Comparison of ENCODE assay signal across 22 cellular contexts in the genomic region with DNA sequence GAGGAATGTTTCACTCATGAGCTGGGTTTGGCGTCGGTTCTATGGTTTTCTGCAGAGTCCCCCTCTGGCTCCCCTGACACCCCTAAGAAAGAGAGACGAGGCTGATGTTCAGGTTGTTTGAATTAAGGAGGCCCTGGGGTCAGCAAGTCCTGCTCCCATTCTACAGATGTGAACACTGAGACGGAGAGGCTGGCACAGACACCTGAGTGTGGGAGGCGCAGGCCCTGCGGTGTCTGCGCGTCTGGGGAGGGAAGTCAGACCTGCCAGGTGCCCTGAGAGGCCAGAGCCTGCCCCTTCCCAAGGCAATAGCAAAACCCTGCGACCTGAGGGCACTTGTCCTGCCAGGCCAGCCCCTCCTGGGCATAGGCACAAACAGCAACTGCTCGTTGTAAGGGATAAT. TPM values are rescaled to one million over a fixed set of nuclear protein-coding genes. Genes with fewer than 3 reads are reported as not detected.
DNase-seq lines count a peak whose midpoint lies in the region; ATAC-seq, FAIRE-seq and TF ChIP-seq lines count a peak whose summit lies in the region.
"Had no signal": no experiment of that assay in that cellular context is flagged by ENCODE, and none has a peak within 500 bp of the region (broad histone marks: within the 10 kb centered on the region; RNA-seq: fewer than 3 reads in every experiment).

No MANE protein-coding gene starts in this region.

- FAIRE-seq in HepG2 (lab: Jason Lieb, UNC): no peak
- FAIRE-seq: A549, D721Med, G401.6, GM12891 had no signal

- H3K27ac ChIP-seq in HepG2 (ENCODE audit: extremely low read length, insufficient read depth, low read length) (no peak overlapping the region), right lobe of liver (no peak overlapping the region)
- H3K27ac ChIP-seq: 22Rv1; A549; BLaER1 treated with 17β-estradiol and CSF1 and Interleukin-3, amounts not matched to agents 10 nM and 100 nM; C4-2B had no signal

- H3K9ac ChIP-seq in HepG2 (ENCODE audit: insufficient read depth, low read depth, low read length): no peak overlapping the region
- H3K9ac ChIP-seq: BLaER1 treated with 17β-estradiol and CSF1 and Interleukin-3, amounts not matched to agents 10 nM and 100 nM had no signal

- peak overlapping the region; percentile 25 for H3K4me3 Mint-ChIP-seq in endothelial cell (ENCODE audit: unreplicated experiment)
- H3K4me3 Mint-ChIP-seq: B cell; CD4-positive, alpha-beta T cell; CD8-positive, alpha-beta T cell had no signal

- peaks cover 14% of the 10 kb centered on the region for H3K27me3 Mint-ChIP-seq in endothelial cell (ENCODE audit: unreplicated experiment)
- H3K27me3 Mint-ChIP-seq: CD4-positive, alpha-beta T cell had no signal

- no peak overlapping the region for H3K4me2 ChIP-seq in HepG2 (ENCODE audit: low read depth, low read length)
- H3K4me2 ChIP-seq: A549; BLaER1 treated with 17β-estradiol and CSF1 and Interleukin-3, amounts not matched to agents 10 nM and 100 nM had no signal

- 56% methylated on average over 10 of the region's 10 CpGs for WGBS in HepG2 (ENCODE audit: low lambda C conversion rate)
- 61% methylated on average over 5 of the region's 10 CpGs for WGBS in right lobe of liver (ENCODE audit: insufficient coverage, low coverage, low lambda C conversion rate, missing lambda C conversion rate)

- H3K4me3 ChIP-seq in HepG2 (replicated peaks in 1 of 3; ENCODE audit: insufficient read depth in 1 of 3, low read depth in 2 of 3, low read length in 3 of 3): no peak overlapping the region
- H3K4me3 ChIP-seq in right lobe of liver: no peak overlapping the region
- H3K4me3 ChIP-seq: A549; BLaER1 treated with 17β-estradiol and CSF1 and Interleukin-3, amounts not matched to agents 10 nM and 100 nM had no signal

- POLR2A ChIA-PET in HepG2 (lab: Yijun Ruan, JAX): no interaction called here

- TF ChIP-seq POLR2A in HepG2 (IDR thresholded peaks at IDR 0.05; ENCODE audit: insufficient read depth in 1 of 2, low read depth in 2 of 2, low read length in 2 of 2) (no peak), right lobe of liver (IDR thresholded peaks at IDR 0.05) (no peak)

- intact Hi-C loops in HepG2 (cut with micrococcal nuclease; ENCODE audit: unreplicated experiment) (loop anchor here (2.0 kb wide), 1 partner anchor 51 kb away; no protein-coding TSS in a partner anchor), right lobe of liver (cut with DNase I) (no loop called here)

- BruUV-seq in HepG2 (replicated peaks; lab: Mats Ljungman, UMichigan): no TSS peak

- H3K9me3 Mint-ChIP-seq in endothelial cell (ENCODE audit: unreplicated experiment): peaks cover 6% of the 10 kb centered on the region
- H3K9me3 Mint-ChIP-seq: CD4-positive, alpha-beta T cell; CD8-positive, alpha-beta T cell had no signal

- no peak for TF ChIP-seq RAD21 in HepG2 (CRISPR knock-in tag; IDR thresholded peaks at IDR 0.05)

- H3K27ac Mint-ChIP-seq in endothelial cell (ENCODE audit: unreplicated experiment): no peak overlapping the region
- H3K27ac Mint-ChIP-seq: B cell; CD4-positive, alpha-beta T cell; CD8-positive, alpha-beta T cell had no signal

- ATAC-seq in HepG2 (no peak), right lobe of liver (no peak), HG03442 (IDR thresholded peaks at IDR 0.05; ENCODE audit: unreplicated experiment) (no peak)
- ATAC-seq: A549; CD8-positive, alpha-beta T cell had no signal

- no peak for TF ChIP-seq CTCF in HepG2 (CRISPR knock-in tag; IDR thresholded peaks at IDR 0.05)
- TF ChIP-seq CTCF in right lobe of liver (IDR thresholded peaks at IDR 0.05): no peak
- no peak for TF ChIP-seq CTCF in endothelial cell (IDR thresholded peaks at IDR 0.05; ENCODE audit: unreplicated experiment)

- peaks cover 7% of the 10 kb centered on the region for H3K4me1 Mint-ChIP-seq in endothelial cell (ENCODE audit: unreplicated experiment)
- H3K4me1 Mint-ChIP-seq: B cell had no signal

- peaks cover 7% of the 10 kb centered on the region; the same call in 1 of the 2 replicates for H4K20me1 ChIP-seq in HepG2 (ENCODE audit: insufficient read depth, low read length)

- no peak overlapping the region for H2AFZ ChIP-seq in HepG2 (ENCODE audit: low read length)

- peaks cover 18% of the 10 kb centered on the region for H3K36me3 Mint-ChIP-seq in endothelial cell (ENCODE audit: low read depth, unreplicated experiment)
- H3K36me3 Mint-ChIP-seq: CD8-positive, alpha-beta T cell had no signal

- in situ Hi-C loops in HepG2 (cut with HindIII; ENCODE audit: extremely low pct_ligation_motif_present, low pct_unique_long_range_greater_than_20kb): no loop called here

- DNase-seq in HepG2 (ENCODE audit: low spot score): no peak
- DNase-seq in right lobe of liver: no peak
- peak; percentile 55 for DNase-seq in RPMI8226
- DNase-seq in endothelial cell (ENCODE audit: low spot score): no peak
- DNase-seq in MV-4-11 (lab: John Stamatoyannopoulos, UW): no peak
- DNase-seq in NCI-H1436 treated with DMSO at 0.1 percent for 48 hours (lab: John Stamatoyannopoulos, UW): no peak
- DNase-seq: AML-193; Caco-2; Calu3; CD4-positive, alpha-beta T cell; CD8-positive, alpha-beta T cell; DMS79 treated with DMSO at 0.1 percent for 48 hours; GF-D8 had no signal

- H3K36me3 ChIP-seq in HepG2 (replicated peaks in 1 of 2; ENCODE audit: control insufficient read depth in 1 of 2, insufficient read depth in 2 of 2, low read length in 2 of 2) (no peaks in the 10 kb centered on the region), right lobe of liver (no peaks in the 10 kb centered on the region)

- H3K79me2 ChIP-seq in HepG2 (ENCODE audit: insufficient read depth, low read length): no peaks in the 10 kb centered on the region

- CTCF ChIA-PET in HepG2 (lab: Yijun Ruan, JAX; ENCODE audit: low intra/inter-chr PET ratio, low total read pairs): no interaction called here

- no peak for TF ChIP-seq EP300 in HepG2 (IDR thresholded peaks at IDR 0.05; ENCODE audit: low read depth in 2 of 2, low read length in 2 of 2)
- no peak for TF ChIP-seq EP300 in HepG2 (CRISPR knock-in tag; IDR thresholded peaks at IDR 0.05; ENCODE audit: borderline replicate concordance)

- H3K4me1 ChIP-seq in HepG2 (ENCODE audit: insufficient read depth, low read length) (peaks cover 6% of the 10 kb centered on the region; the same call in 1 of the 2 replicates), right lobe of liver (no peaks in the 10 kb centered on the region)
- H3K4me1 ChIP-seq: A549, Caco-2 had no signal

- H3K9me3 ChIP-seq in HepG2 (ENCODE audit: low read length) (no peaks in the 10 kb centered on the region), right lobe of liver (no peaks in the 10 kb centered on the region)
- H3K9me3 ChIP-seq: A549, Caco-2 had no signal

- H3K27me3 ChIP-seq in HepG2 (ENCODE audit: control insufficient read depth in 1 of 2, insufficient read depth in 2 of 2, low read length in 2 of 2) (peaks cover under 1 to 34% of the 10 kb centered on the region in 2 experiments; a peak in 3 of 5 replicates), right lobe of liver (no peaks in the 10 kb centered on the region)
- H3K27me3 ChIP-seq: BLaER1 treated with 17β-estradiol and CSF1 and Interleukin-3, amounts not matched to agents 10 nM and 100 nM had no signal

TF ChIP-seq in HepG2, 621 proteins besides CTCF, POLR2A, EP300 and RAD21:
- TF ChIP-seq ZNF629 (CRISPR knock-in tag; conservative IDR thresholded peaks at IDR 0.05): peak; percentile 70
- TF ChIP-seq, protein P1, sequence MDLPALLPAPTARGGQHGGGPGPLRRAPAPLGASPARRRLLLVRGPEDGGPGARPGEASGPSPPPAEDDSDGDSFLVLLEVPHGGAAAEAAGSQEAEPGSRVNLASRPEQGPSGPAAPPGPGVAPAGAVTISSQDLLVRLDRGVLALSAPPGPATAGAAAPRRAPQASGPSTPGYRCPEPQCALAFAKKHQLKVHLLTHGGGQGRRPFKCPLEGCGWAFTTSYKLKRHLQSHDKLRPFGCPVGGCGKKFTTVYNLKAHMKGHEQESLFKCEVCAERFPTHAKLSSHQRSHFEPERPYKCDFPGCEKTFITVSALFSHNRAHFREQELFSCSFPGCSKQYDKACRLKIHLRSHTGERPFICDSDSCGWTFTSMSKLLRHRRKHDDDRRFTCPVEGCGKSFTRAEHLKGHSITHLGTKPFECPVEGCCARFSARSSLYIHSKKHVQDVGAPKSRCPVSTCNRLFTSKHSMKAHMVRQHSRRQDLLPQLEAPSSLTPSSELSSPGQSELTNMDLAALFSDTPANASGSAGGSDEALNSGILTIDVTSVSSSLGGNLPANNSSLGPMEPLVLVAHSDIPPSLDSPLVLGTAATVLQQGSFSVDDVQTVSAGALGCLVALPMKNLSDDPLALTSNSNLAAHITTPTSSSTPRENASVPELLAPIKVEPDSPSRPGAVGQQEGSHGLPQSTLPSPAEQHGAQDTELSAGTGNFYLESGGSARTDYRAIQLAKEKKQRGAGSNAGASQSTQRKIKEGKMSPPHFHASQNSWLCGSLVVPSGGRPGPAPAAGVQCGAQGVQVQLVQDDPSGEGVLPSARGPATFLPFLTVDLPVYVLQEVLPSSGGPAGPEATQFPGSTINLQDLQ (CRISPR knock-in tag; IDR thresholded peaks at IDR 0.05): no peak
TF ChIP-seq in HepG2: peak in this region for 1.

RNA-seq across cellular contexts. Expression of a gene that starts 47.7 kb away (rescaled TPM):
- total RNA-seq in HepG2 (2016; rRNA removed; fragmentation: Illumina TruSeq; extraction: Trizol) (0.76 and 1.9 TPM in 2 replicates), right lobe of liver (1 to 10 TPM; 2.2 to 9.6 (median 4.4) TPM), endothelial cell (ENCODE audit: unreplicated experiment) (198 TPM)
- 0.18 and 0.61 TPM in 2 replicates for total RNA-seq in HepG2 (2016; cell fraction: cytosol; rRNA removed; fragmentation: Illumina TruSeq; extraction: Trizol; ENCODE audit: low read depth)
- total RNA-seq in HepG2 (2016; cell fraction: insoluble cytoplasmic fraction; rRNA removed; fragmentation: Illumina TruSeq; extraction: Trizol): 0.70 and 2.7 TPM in 2 replicates
- total RNA-seq in HepG2 (2016; cell fraction: membrane; rRNA removed; fragmentation: Illumina TruSeq; extraction: Trizol): 0.52 and 0.96 TPM in 2 replicates
- 2.7 and 3.4 TPM in 2 replicates for total RNA-seq in HepG2 (2016; cell fraction: nucleus; rRNA removed; fragmentation: Illumina TruSeq; extraction: Trizol)
- polyA plus RNA-seq in HepG2 (2011; rRNA removed): 1.9 and 3.5 TPM in 2 replicates
- 0.90 and 1.8 TPM in 2 replicates for polyA plus RNA-seq in HepG2 (2011; cell fraction: cytosol; rRNA removed)
- 68.1 and 94.7 TPM in 2 replicates for polyA plus RNA-seq in HepG2 (2011; cell fraction: nucleus; rRNA removed)
- 3.6 and 4.8 TPM in 2 replicates for polyA plus RNA-seq in HepG2 (2012)
- polyA plus RNA-seq in HepG2 (2016; cell fraction: cytosol; fragmentation: Illumina TruSeq; extraction: Trizol; ENCODE audit: low read depth): 0.09 and 0.19 TPM in 2 replicates
- polyA plus RNA-seq in HepG2 (2016; cell fraction: insoluble cytoplasmic fraction; fragmentation: Illumina TruSeq; extraction: Trizol; ENCODE audit: low read depth): 0.80 and 1.3 TPM in 2 replicates
- polyA plus RNA-seq in HepG2 (2016; cell fraction: membrane; fragmentation: Illumina TruSeq; extraction: Trizol; ENCODE audit: low read depth): 0.19 and 0.34 TPM in 2 replicates
- 8.1 and 10.4 TPM in 2 replicates for polyA plus RNA-seq in HepG2 (2016; cell fraction: nucleus; fragmentation: Illumina TruSeq; extraction: Trizol; ENCODE audit: insufficient read depth, low read depth)
- 3.5 and 4.6 TPM in 2 replicates for polyA minus RNA-seq in HepG2 (2011; rRNA and poly(A)+ RNA removed; ENCODE audit: low replicate concordance)
- polyA minus RNA-seq in HepG2 (2011; cell fraction: cytosol; rRNA and poly(A)+ RNA removed): 1.7 and 2.4 TPM in 2 replicates
- polyA minus RNA-seq in HepG2 (2011; cell fraction: nucleus; rRNA and poly(A)+ RNA removed): 5.6 and 10.6 TPM in 2 replicates

Comparison
In these comparisons a context has a peak if more than half of its experiments do, and no peak if none do; other contexts are left out.
1. RNA of a gene that starts 47.7 kb away (total RNA-seq): 198 TPM in endothelial cell (single experiment); 2.2 to 9.6 TPM in right lobe of liver and 0.18 to 3.4 TPM in HepG2; every median in the first group is over 10 times any median in the second.